ENCODE assay signal across 19 cellular contexts in the genomic region with DNA sequence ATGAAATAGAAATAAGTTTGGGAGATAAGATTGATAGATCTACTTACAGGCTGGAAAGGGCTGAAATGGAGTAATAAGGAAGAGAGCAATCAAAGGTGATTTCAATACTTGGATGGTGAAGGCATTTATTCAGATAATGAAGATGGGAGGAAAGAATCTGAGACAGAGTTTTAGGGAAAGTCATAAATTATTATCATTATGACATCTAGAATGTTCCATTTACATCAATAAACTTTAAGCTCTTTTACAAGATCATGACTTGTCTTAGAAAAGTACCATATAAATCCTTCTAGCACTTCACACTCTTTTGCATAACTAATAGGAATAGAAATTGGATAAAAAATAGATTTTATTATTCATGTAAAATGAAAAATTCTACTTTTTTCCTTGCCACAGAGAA. TPM values are rescaled to one million over a fixed set of nuclear protein-coding genes. Genes with fewer than 3 reads are reported as not detected.
DNase-seq lines count a peak whose midpoint lies in the region; ATAC-seq, FAIRE-seq and TF ChIP-seq lines count a peak whose summit lies in the region.
"Had no signal": no experiment of that assay in that cellular context is flagged by ENCODE, and none has a peak within 500 bp of the region (broad histone marks: within the 10 kb centered on the region; RNA-seq: fewer than 3 reads in every experiment).

No MANE protein-coding gene starts in this region.

- in situ Hi-C loops in KBM-7 (cut with MboI; ENCODE audit: low pct_unique_long_range_greater_than_20kb, low sequenced_read_pairs), result no loop called here

- no peaks in the 10 kb centered on the region for H3K9me3 Mint-ChIP-seq in WTC11
- H3K9me3 Mint-ChIP-seq in nephron, result no peaks in the 10 kb centered on the region
- no peaks in the 10 kb centered on the region for H3K9me3 Mint-ChIP-seq in CD14-positive monocyte

- TF ChIP-seq POLR2A in A549 (IDR thresholded peaks at IDR 0.05; ENCODE audit: low read length), result no peak

- peak overlapping the region; percentile 65 to 81 for H3K27ac ChIP-seq in A549
- H3K27ac ChIP-seq: PC-9, RWPE1 had no signal

- TF ChIP-seq CTCF in A549 (IDR thresholded peaks at IDR 0.05), result no peak
- no peak for TF ChIP-seq CTCF in WTC11 (IDR thresholded peaks at IDR 0.05)
- no peak for TF ChIP-seq CTCF in nephron (IDR thresholded peaks at IDR 0.05; ENCODE audit: unreplicated experiment in 3 of 3)
- TF ChIP-seq CTCF in CD14-positive monocyte (IDR thresholded peaks at IDR 0.05), result no peak

- ATAC-seq in A549, result no peak
- no peak for ATAC-seq in WTC11
- no peak for ATAC-seq in SK-N-SH treated with all-trans-retinoic acid at 6 μM for 48 hours

- H3K4me3 Mint-ChIP-seq in WTC11, result peak overlapping the region; percentile 14
- H3K4me3 Mint-ChIP-seq in nephron, result peak overlapping the region in 2 of 3 experiments; percentile 17 to 26
- peak overlapping the region in 1 of 2 donors; percentile 6 for H3K4me3 Mint-ChIP-seq in CD14-positive monocyte
- H3K4me3 Mint-ChIP-seq: CD8-positive, alpha-beta memory T cell had no signal

- H3K27me3 Mint-ChIP-seq in WTC11 (ENCODE audit: low read depth) (no peaks in the 10 kb centered on the region), nephron (ENCODE audit: low read depth) (peaks cover 57% of the 10 kb centered on the region), CD14-positive monocyte (ENCODE audit: low read depth in 3 of 3) (peaks cover 8 to 18% (median 15%) of the 10 kb centered on the region in 3 donors)

- H3K9me3 ChIP-seq in A549, result no peaks in the 10 kb centered on the region
- H3K9me3 ChIP-seq: BLaER1 treated with 17β-estradiol and CSF1 and Interleukin-3, amounts not matched to agents 10 nM and 100 nM had no signal

- H3K4me1 ChIP-seq in A549, result peaks cover 49% of the 10 kb centered on the region

- H3K36me3 Mint-ChIP-seq in WTC11, result no peaks in the 10 kb centered on the region
- no peaks in the 10 kb centered on the region for H3K36me3 Mint-ChIP-seq in nephron (ENCODE audit: low read depth)
- no peaks in the 10 kb centered on the region for H3K36me3 Mint-ChIP-seq in CD14-positive monocyte
- H3K36me3 Mint-ChIP-seq: CD8-positive, alpha-beta memory T cell had no signal

- CTCF ChIA-PET in A549 (lab: Yijun Ruan, JAX), result interaction anchor here (4.0 kb wide), 1 partner anchor 11 kb away, joined by 20 read pairs; no protein-coding TSS in a partner anchor
- CTCF ChIA-PET in HEK293T (lab: Yijun Ruan, JAX), result no interaction called here
- CTCF ChIA-PET in WTC11 (lab: Charles Lee), result no interaction called here

- H3K27ac Mint-ChIP-seq in WTC11, result peak overlapping the region; percentile 13; the same call in 1 of the 2 replicates
- no peak overlapping the region for H3K27ac Mint-ChIP-seq in nephron
- H3K27ac Mint-ChIP-seq in CD14-positive monocyte, result no peak overlapping the region
- H3K27ac Mint-ChIP-seq: CD8-positive, alpha-beta memory T cell had no signal

- peaks cover 42% of the 10 kb centered on the region for H3K4me1 Mint-ChIP-seq in WTC11
- peaks cover 9% of the 10 kb centered on the region for H3K4me1 Mint-ChIP-seq in nephron
- peaks cover 27% of the 10 kb centered on the region for H3K4me1 Mint-ChIP-seq in CD14-positive monocyte

- H3K4me3 ChIP-seq in A549, result peak overlapping the region; percentile 16; the same call in 1 of the 3 replicates
- H3K4me3 ChIP-seq: PC-9 had no signal

- H3K4me2 ChIP-seq in A549, result peak overlapping the region; percentile 76
- H3K4me2 ChIP-seq: PC-9 had no signal

- intact Hi-C loops in CD14-positive monocyte (cut with micrococcal nuclease), result no loop called here

- DNase-seq in A549 (ENCODE audit: low read depth in 1 of 2, low spot score in 1 of 2), result no peak
- no peak for DNase-seq in HEK293T (ENCODE audit: extremely low spot score)
- no peak for DNase-seq in WTC11 (ENCODE audit: low spot score)
- no peak for DNase-seq in KBM-7
- DNase-seq in CD14-positive monocyte (ENCODE audit: low spot score), result no peak
- DNase-seq in germinal center (ENCODE audit: low spot score), result no peak
- DNase-seq: CD8-positive, alpha-beta memory T cell; DMS79; GOT3; NCI-H2081 treated with DMSO at 0.1 percent for 48 hours; SIG-M5 had no signal

- no peak for TF ChIP-seq RAD21 in A549 (conservative IDR thresholded peaks at IDR 0.05 in 1 of 2, IDR thresholded peaks at IDR 0.05 in 1 of 2)

- POLR2A ChIA-PET in A549 (lab: Yijun Ruan, JAX) (no interaction called here), HEK293T (lab: Yijun Ruan, JAX) (no interaction called here), WTC11 (lab: Charles Lee) (no interaction called here)

- no peak for FAIRE-seq in A549 (lab: Jason Lieb, UNC)
- FAIRE-seq: A204.1, GM12892, GM18507 had no signal

- TF ChIP-seq EP300 in A549 (IDR thresholded peaks at IDR 0.05), result no peak

TF ChIP-seq in A549, 52 proteins besides CTCF, POLR2A, EP300 and RAD21:
- TF ChIP-seq, protein P1, sequence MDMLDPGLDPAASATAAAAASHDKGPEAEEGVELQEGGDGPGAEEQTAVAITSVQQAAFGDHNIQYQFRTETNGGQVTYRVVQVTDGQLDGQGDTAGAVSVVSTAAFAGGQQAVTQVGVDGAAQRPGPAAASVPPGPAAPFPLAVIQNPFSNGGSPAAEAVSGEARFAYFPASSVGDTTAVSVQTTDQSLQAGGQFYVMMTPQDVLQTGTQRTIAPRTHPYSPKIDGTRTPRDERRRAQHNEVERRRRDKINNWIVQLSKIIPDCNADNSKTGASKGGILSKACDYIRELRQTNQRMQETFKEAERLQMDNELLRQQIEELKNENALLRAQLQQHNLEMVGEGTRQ (IDR thresholded peaks at IDR 0.05), result no peak
- TF ChIP-seq ESRRA (IDR thresholded peaks at IDR 0.05; ENCODE audit: borderline replicate concordance, low read length) (no peak), GATA3 (IDR thresholded peaks at IDR 0.05; ENCODE audit: borderline replicate concordance) (no peak), HOXB13 (CRISPR knock-in tag; IDR thresholded peaks at IDR 0.05; ENCODE audit: low read depth) (no peak)

TF ChIP-seq in HEK293T, 16 proteins besides CTCF, POLR2A, EP300 and RAD21:
- no peak for TF ChIP-seq L3MBTL2 (conservative IDR thresholded peaks at IDR 0.05)
- TF ChIP-seq, protein P2, sequence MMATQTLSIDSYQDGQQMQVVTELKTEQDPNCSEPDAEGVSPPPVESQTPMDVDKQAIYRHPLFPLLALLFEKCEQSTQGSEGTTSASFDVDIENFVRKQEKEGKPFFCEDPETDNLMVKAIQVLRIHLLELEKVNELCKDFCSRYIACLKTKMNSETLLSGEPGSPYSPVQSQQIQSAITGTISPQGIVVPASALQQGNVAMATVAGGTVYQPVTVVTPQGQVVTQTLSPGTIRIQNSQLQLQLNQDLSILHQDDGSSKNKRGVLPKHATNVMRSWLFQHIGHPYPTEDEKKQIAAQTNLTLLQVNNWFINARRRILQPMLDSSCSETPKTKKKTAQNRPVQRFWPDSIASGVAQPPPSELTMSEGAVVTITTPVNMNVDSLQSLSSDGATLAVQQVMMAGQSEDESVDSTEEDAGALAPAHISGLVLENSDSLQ (IDR thresholded peaks at IDR 0.05), result peak; percentile 65
TF ChIP-seq in HEK293T: peak in this region for 1.

TF ChIP-seq in WTC11, 78 proteins besides CTCF, POLR2A, EP300 and RAD21 (continues in another document):
- TF ChIP-seq FOXK1 (CRISPR knock-in tag; IDR thresholded peaks at IDR 0.05) (no peak), IRF2 (CRISPR knock-in tag; IDR thresholded peaks at IDR 0.05; ENCODE audit: borderline replicate concordance, low read depth) (no peak), EMX1 (CRISPR knock-in tag; IDR thresholded peaks at IDR 0.05) (no peak)
- TF ChIP-seq, protein P3, sequence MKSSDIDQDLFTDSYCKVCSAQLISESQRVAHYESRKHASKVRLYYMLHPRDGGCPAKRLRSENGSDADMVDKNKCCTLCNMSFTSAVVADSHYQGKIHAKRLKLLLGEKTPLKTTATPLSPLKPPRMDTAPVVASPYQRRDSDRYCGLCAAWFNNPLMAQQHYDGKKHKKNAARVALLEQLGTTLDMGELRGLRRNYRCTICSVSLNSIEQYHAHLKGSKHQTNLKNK (CRISPR knock-in tag; IDR thresholded peaks at IDR 0.05), result no peak
- TF ChIP-seq, protein P4, sequence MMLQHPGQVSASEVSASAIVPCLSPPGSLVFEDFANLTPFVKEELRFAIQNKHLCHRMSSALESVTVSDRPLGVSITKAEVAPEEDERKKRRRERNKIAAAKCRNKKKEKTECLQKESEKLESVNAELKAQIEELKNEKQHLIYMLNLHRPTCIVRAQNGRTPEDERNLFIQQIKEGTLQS (CRISPR knock-in tag; conservative IDR thresholded peaks at IDR 0.05), result no peak

TF ChIP-seq in SK-N-SH treated with all-trans-retinoic acid at 6 μM for 48 hours, 23 proteins besides CTCF, POLR2A, EP300 and RAD21 (continues in another document):
- no peak for TF ChIP-seq RARB (CRISPR knock-in tag; IDR thresholded peaks at IDR 0.05)
- no peak for TF ChIP-seq ISL1 (CRISPR knock-in tag; IDR thresholded peaks at IDR 0.05)
- no peak for TF ChIP-seq CSDC2 (CRISPR knock-in tag; IDR thresholded peaks at IDR 0.05)
- TF ChIP-seq ARNTL (CRISPR knock-in tag; IDR thresholded peaks at IDR 0.05; ENCODE audit: borderline replicate concordance, low read depth), result no peak
- no peak for TF ChIP-seq ZNF70 (CRISPR knock-in tag; IDR thresholded peaks at IDR 0.05)
- no peak for TF ChIP-seq ZFP30 (CRISPR knock-in tag; IDR thresholded peaks at IDR 0.05)
- TF ChIP-seq, protein P5, sequence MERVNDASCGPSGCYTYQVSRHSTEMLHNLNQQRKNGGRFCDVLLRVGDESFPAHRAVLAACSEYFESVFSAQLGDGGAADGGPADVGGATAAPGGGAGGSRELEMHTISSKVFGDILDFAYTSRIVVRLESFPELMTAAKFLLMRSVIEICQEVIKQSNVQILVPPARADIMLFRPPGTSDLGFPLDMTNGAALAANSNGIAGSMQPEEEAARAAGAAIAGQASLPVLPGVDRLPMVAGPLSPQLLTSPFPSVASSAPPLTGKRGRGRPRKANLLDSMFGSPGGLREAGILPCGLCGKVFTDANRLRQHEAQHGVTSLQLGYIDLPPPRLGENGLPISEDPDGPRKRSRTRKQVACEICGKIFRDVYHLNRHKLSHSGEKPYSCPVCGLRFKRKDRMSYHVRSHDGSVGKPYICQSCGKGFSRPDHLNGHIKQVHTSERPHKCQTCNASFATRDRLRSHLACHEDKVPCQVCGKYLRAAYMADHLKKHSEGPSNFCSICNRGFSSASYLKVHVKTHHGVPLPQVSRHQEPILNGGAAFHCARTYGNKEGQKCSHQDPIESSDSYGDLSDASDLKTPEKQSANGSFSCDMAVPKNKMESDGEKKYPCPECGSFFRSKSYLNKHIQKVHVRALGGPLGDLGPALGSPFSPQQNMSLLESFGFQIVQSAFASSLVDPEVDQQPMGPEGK (CRISPR knock-in tag; IDR thresholded peaks at IDR 0.05; ENCODE audit: borderline replicate concordance), result no peak

RNA-seq across cellular contexts. Expression of a gene that starts 2.2 kb away (rescaled TPM):
- 19.6 and 23.6 TPM in 2 replicates for polyA plus RNA-seq in A549 (2011; rRNA removed)
- polyA plus RNA-seq in A549 (2012; cell fraction: cytosol; rRNA removed), result 3.1 and 3.4 TPM in 2 replicates
- polyA plus RNA-seq in A549 (2012; cell fraction: nucleus; rRNA removed), result 4.4 and 7.2 TPM in 2 replicates
- 7.7 to 8.3 TPM (median 7.7 TPM) in 3 replicates for polyA plus RNA-seq in A549 (2017; fragmentation: RNase III; extraction: RNeasy Plus Mini Kit Qiagen cat#74134 plus additional on column Dnase treatment)
- 72.4 and 73.5 TPM in 2 replicates for polyA minus RNA-seq in A549 (2011; rRNA and poly(A)+ RNA removed)
- 7.3 to 9.8 TPM (median 8.2 TPM) in 3 replicates for total RNA-seq in WTC11 (2021)
- under 1 TPM; 0.26 to 0.67 TPM for polyA plus RNA-seq in CD14-positive monocyte
- total RNA-seq: CD8-positive, alpha-beta memory T cell had no signal
- polyA plus RNA-seq: CD8-positive, alpha-beta memory T cell had no signal
